ENCODE assay signal across 8 cellular contexts in genomic region chr2:127067620-127068350, GRCh38. TPM values are rescaled to one million over a fixed set of nuclear protein-coding genes. Genes with fewer than 3 reads are reported as not detected.
DNase-seq lines count a peak whose midpoint lies in the region; ATAC-seq and TF ChIP-seq lines count a peak whose summit lies in the region.

No MANE protein-coding gene starts in this region.

- peaks cover 35% of the 10 kb centered on the region for H3K4me1 Mint-ChIP-seq in activated CD4-positive, alpha-beta memory T cell treated with anti-CD3 and anti-CD28 coated beads, Interleukin-2, amount 10 ng/mL, durations not matched to agents 7 days and 5 days

- H3K9me3 Mint-ChIP-seq in activated CD4-positive, alpha-beta memory T cell treated with anti-CD3 and anti-CD28 coated beads, Interleukin-2, amount 10 ng/mL, durations not matched to agents 7 days and 5 days = no peaks in the 10 kb centered on the region

- peak; percentile 38 for ATAC-seq in GM18511 (IDR thresholded peaks at IDR 0.05; ENCODE audit: unreplicated experiment)

- H3K4me3 Mint-ChIP-seq in activated CD4-positive, alpha-beta memory T cell treated with anti-CD3 and anti-CD28 coated beads, Interleukin-2, amount 10 ng/mL, durations not matched to agents 7 days and 5 days = no peak overlapping the region

- H3K27me3 Mint-ChIP-seq in activated CD4-positive, alpha-beta memory T cell treated with anti-CD3 and anti-CD28 coated beads, Interleukin-2, amount 10 ng/mL, durations not matched to agents 7 days and 5 days = no peaks in the 10 kb centered on the region

- no peak for DNase-seq in AG09309 (ENCODE audit: low read depth)
- peak; percentile 18 for DNase-seq in NCI-H1694 (lab: John Stamatoyannopoulos, UW)
- peak; percentile 74 for DNase-seq in activated CD4-positive, alpha-beta memory T cell treated with anti-CD3 and anti-CD28 coated beads, Interleukin-2, amount 10 ng/mL, durations not matched to agents 7 days and 5 days
- DNase-seq in dermis blood vessel endothelial cell = peak; percentile 84
- DNase-seq in medulla oblongata (ENCODE audit: extremely low spot score) = peak; percentile 87
- peak; percentile 32 to 43 for DNase-seq in stimulated activated CD8-positive, alpha-beta memory T cell treated with anti-CD3 and anti-CD28 coated beads, Interleukin-4, amount 100 ng/mL, for 1 hour (ENCODE audit: low read depth in 2 of 2, low spot score in 1 of 2)
- no peak for DNase-seq in middle frontal gyrus (ENCODE audit: extremely low spot score, low spot score)

- POLR2A ChIA-PET in activated CD4-positive, alpha-beta memory T cell treated with anti-CD3 and anti-CD28 coated beads, Interleukin-2, amount 10 ng/mL, durations not matched to agents 7 days and 5 days (lab: Charles Lee) = interaction anchor here (2.7 kb wide), 1 partner anchor 13 kb away, joined by 23 read pairs; no protein-coding TSS in a partner anchor

- H3K36me3 Mint-ChIP-seq in activated CD4-positive, alpha-beta memory T cell treated with anti-CD3 and anti-CD28 coated beads, Interleukin-2, amount 10 ng/mL, durations not matched to agents 7 days and 5 days (ENCODE audit: low read depth) = peaks cover 59% of the 10 kb centered on the region

- TF ChIP-seq CTCF in AG09309 (IDR thresholded peaks at IDR 0.05; ENCODE audit: control insufficient read depth, insufficient read depth, low read depth, low read length, missing control alignments) = peak; percentile 93

- H3K4me3 ChIP-seq in AG09309 (ENCODE audit: control insufficient read depth, low read depth, low read length) = no peak overlapping the region

- peak overlapping the region; percentile 28 for H3K27ac Mint-ChIP-seq in activated CD4-positive, alpha-beta memory T cell treated with anti-CD3 and anti-CD28 coated beads, Interleukin-2, amount 10 ng/mL, durations not matched to agents 7 days and 5 days

- CTCF ChIA-PET in activated CD4-positive, alpha-beta memory T cell treated with anti-CD3 and anti-CD28 coated beads, Interleukin-2, amount 10 ng/mL, durations not matched to agents 7 days and 5 days (lab: Charles Lee) = interaction anchor here (0.7 to 2.6 kb wide), 16 partner anchors 12 to 411 kb away, joined by 3 to 59 read pairs (median 4); no protein-coding TSS in a partner anchor

RNA-seq across cellular contexts. Expression of gene BIN1, which starts 39.2 kb away (rescaled TPM):
- 100 to 1,000 TPM; 130 to 131 TPM for total RNA-seq in activated CD4-positive, alpha-beta memory T cell treated with anti-CD3 and anti-CD28 coated beads, Interleukin-2, amount 10 ng/mL, durations not matched to agents 7 days and 5 days
- total RNA-seq in dermis blood vessel endothelial cell = 34.4 and 49.0 TPM in 2 replicates

Comparison
In these comparisons a context has a peak if more than half of its experiments do, and no peak if none do; other contexts are left out.
1. DNase-seq: peak in NCI-H1694 (single experiment), activated CD4-positive, alpha-beta memory T cell treated with anti-CD3 and anti-CD28 coated beads, Interleukin-2, amount 10 ng/mL, durations not matched to agents 7 days and 5 days (single experiment), dermis blood vessel endothelial cell (single experiment), medulla oblongata (single experiment) and stimulated activated CD8-positive, alpha-beta memory T cell treated with anti-CD3 and anti-CD28 coated beads, Interleukin-4, amount 100 ng/mL, for 1 hour (2 of 2); none in AG09309 (single experiment) and middle frontal gyrus (single experiment).